Comparison of ENCODE assay signal across 8 cellular contexts in genomic region chr1:50023292-50024159, GRCh38. TPM values are rescaled to one million over a fixed set of nuclear protein-coding genes. Genes with fewer than 3 reads are reported as not detected.
DNase-seq lines count a peak whose midpoint lies in the region; ATAC-seq and TF ChIP-seq lines count a peak whose summit lies in the region.

Gene AGBL4, minus strand, starts transcription at chr1:50023954.

- H3K4me3 ChIP-seq in cardiac fibroblast (replicated peaks in 1 of 2; ENCODE audit: low read depth in 2 of 2, low read length in 2 of 2) (peak within 1 kb of the TSS; percentile 44 to 45), kidney epithelial cell (ENCODE audit: low read depth, low read length) (peak within 1 kb of the TSS; percentile 47)

- H3K4me3 Mint-ChIP-seq in stimulated activated memory B cell treated with anti-CD40 and anti-IgM and Interleukin-4, amounts not matched to agents 10 μg/mL and 1 μg/mL and 100 μg/mL, for 72 hours = no peak within 1 kb of the TSS

- H3K9me3 Mint-ChIP-seq in stimulated activated memory B cell treated with anti-CD40 and anti-IgM and Interleukin-4, amounts not matched to agents 10 μg/mL and 1 μg/mL and 100 μg/mL, for 72 hours = peaks cover 6% of the 10 kb centered on the region

- ATAC-seq in stimulated activated memory B cell treated with anti-CD40 and anti-IgM and Interleukin-4, amounts not matched to agents 10 μg/mL and 1 μg/mL and 100 μg/mL, for 72 hours = peak; percentile 62
- ATAC-seq in GM19452 (IDR thresholded peaks at IDR 0.05; ENCODE audit: unreplicated experiment) (no peak), HG03432 (IDR thresholded peaks at IDR 0.05; ENCODE audit: unreplicated experiment) (no peak)

- H3K4me1 Mint-ChIP-seq in stimulated activated memory B cell treated with anti-CD40 and anti-IgM and Interleukin-4, amounts not matched to agents 10 μg/mL and 1 μg/mL and 100 μg/mL, for 72 hours = no peaks in the 10 kb centered on the region

- no peaks in the 10 kb centered on the region for H3K36me3 ChIP-seq in kidney epithelial cell (ENCODE audit: control insufficient read depth, insufficient read depth, low read length)

- H3K27me3 Mint-ChIP-seq in stimulated activated memory B cell treated with anti-CD40 and anti-IgM and Interleukin-4, amounts not matched to agents 10 μg/mL and 1 μg/mL and 100 μg/mL, for 72 hours = peaks cover 16% of the 10 kb centered on the region

- DNase-seq in NCI-H1417 (lab: John Stamatoyannopoulos, UW) (peak; percentile 87 to 94 (median 91)), NCI-H1417 treated with DMSO at 0.1 percent for 48 hours (lab: John Stamatoyannopoulos, UW) (no peak), NCI-H345 (lab: John Stamatoyannopoulos, UW) (peak; percentile 89), cardiac fibroblast (ENCODE audit: low read depth in 2 of 2) (peak; percentile 2 to 12), kidney epithelial cell (ENCODE audit: low read depth) (no peak)

- no peaks in the 10 kb centered on the region for H3K36me3 Mint-ChIP-seq in stimulated activated memory B cell treated with anti-CD40 and anti-IgM and Interleukin-4, amounts not matched to agents 10 μg/mL and 1 μg/mL and 100 μg/mL, for 72 hours

- TF ChIP-seq CTCF in cardiac fibroblast (IDR thresholded peaks at IDR 0.05; ENCODE audit: low read depth, low read length) (no peak), kidney epithelial cell (IDR thresholded peaks at IDR 0.05; ENCODE audit: insufficient read depth, low read length, poor library complexity, severe bottlenecking) (no peak)

- H3K27me3 ChIP-seq in kidney epithelial cell (ENCODE audit: control insufficient read depth, insufficient read depth, low read length) = peaks cover 6% of the 10 kb centered on the region

- no peak within 1 kb of the TSS for H3K27ac Mint-ChIP-seq in stimulated activated memory B cell treated with anti-CD40 and anti-IgM and Interleukin-4, amounts not matched to agents 10 μg/mL and 1 μg/mL and 100 μg/mL, for 72 hours

RNA-seq across cellular contexts. Expression of gene AGBL4, which starts in this region (rescaled TPM):
- total RNA-seq in kidney epithelial cell = not detected in 2 replicates

Comparison
In these comparisons a context has a peak if more than half of its experiments do, and no peak if none do; other contexts are left out.
1. DNase-seq: peak in NCI-H1417 (3 of 3), NCI-H345 (single experiment) and cardiac fibroblast (2 of 2); none in NCI-H1417 treated with DMSO at 0.1 percent for 48 hours (single experiment) and kidney epithelial cell (single experiment).